In the genomic region with DNA sequence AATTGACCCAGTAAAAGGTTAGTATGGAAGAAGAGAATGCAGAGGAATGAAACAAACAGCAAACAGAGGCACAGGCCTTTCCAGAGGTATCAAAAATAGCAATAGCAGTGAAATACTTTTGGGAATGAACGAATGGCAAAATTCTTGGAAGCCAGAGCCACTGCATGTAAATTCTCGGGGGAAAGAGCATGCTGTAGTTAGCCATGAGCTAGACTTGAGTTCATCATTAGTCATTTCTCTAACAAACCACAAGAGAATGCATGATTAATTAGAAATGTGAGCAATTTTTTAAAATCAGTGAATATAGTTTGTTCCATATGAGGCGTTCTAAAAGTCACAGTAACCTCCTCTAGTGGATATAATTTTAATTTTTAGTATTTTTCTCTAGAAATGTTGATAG, we compare ENCODE assay signal across 16 cellular contexts.
DNase-seq lines count a peak whose midpoint lies in the region; ATAC-seq, FAIRE-seq and TF ChIP-seq lines count a peak whose summit lies in the region.
"Had no signal": no experiment of that assay in that cellular context is flagged by ENCODE, and none has a peak within 500 bp of the region (broad histone marks: within the 10 kb centered on the region; RNA-seq: fewer than 3 reads in every experiment).

No MANE protein-coding gene starts in this region.

- no peak for FAIRE-seq in endothelial cell of umbilical vein (lab: Jason Lieb, UNC)

- no peak overlapping the region for H3K27ac ChIP-seq in endothelial cell of umbilical vein (ENCODE audit: insufficient read depth, low read depth, low read length)

- POLR2A ChIA-PET in endothelial cell of umbilical vein (lab: Charles Lee): no interaction called here

- no peaks in the 10 kb centered on the region for H3K9me3 ChIP-seq in endothelial cell of umbilical vein (replicated peaks; ENCODE audit: control insufficient read depth, insufficient read depth, low read length)

- H3K27me3 ChIP-seq in endothelial cell of umbilical vein (ENCODE audit: control insufficient read depth in 2 of 2, insufficient read depth in 2 of 2, low read length in 2 of 2): no peaks in the 10 kb centered on the region

- no peaks in the 10 kb centered on the region for H3K4me1 ChIP-seq in endothelial cell of umbilical vein (ENCODE audit: control insufficient read depth, extremely low read depth, insufficient read depth, low read length)

- H2AFZ ChIP-seq in endothelial cell of umbilical vein (ENCODE audit: low read depth, low read length): no peak overlapping the region

- H3K4me2 ChIP-seq in endothelial cell of umbilical vein (ENCODE audit: insufficient read depth, low read length): no peak overlapping the region

- TF ChIP-seq POLR2A in endothelial cell of umbilical vein (IDR thresholded peaks at IDR 0.05; ENCODE audit: low read depth, low read length): no peak

- intact Hi-C loops in endothelial cell of umbilical vein (cut with micrococcal nuclease): no loop called here

- no TSS peak for BruUV-seq in endothelial cell of umbilical vein (replicated peaks; lab: Mats Ljungman, UMichigan)

- ATAC-seq in GM21825 (IDR thresholded peaks at IDR 0.05; ENCODE audit: unreplicated experiment) (no peak), GM18858 (IDR thresholded peaks at IDR 0.05; ENCODE audit: unreplicated experiment) (no peak), GM19397 (IDR thresholded peaks at IDR 0.05; ENCODE audit: unreplicated experiment) (no peak)

- CTCF ChIA-PET in endothelial cell of umbilical vein (lab: Charles Lee): no interaction called here

- H3K79me2 ChIP-seq in endothelial cell of umbilical vein (ENCODE audit: control insufficient read depth, insufficient read depth, low read length): no peaks in the 10 kb centered on the region

- no peaks in the 10 kb centered on the region for H4K20me1 ChIP-seq in endothelial cell of umbilical vein (replicated peaks; ENCODE audit: control insufficient read depth, extremely low read depth, insufficient read depth, low read length)

- H3K36me3 ChIP-seq in endothelial cell of umbilical vein (ENCODE audit: control insufficient read depth in 2 of 2, extremely low read depth in 1 of 2, insufficient read depth in 2 of 2, low read length in 2 of 2): no peaks in the 10 kb centered on the region

- no peak overlapping the region for H3K4me3 ChIP-seq in endothelial cell of umbilical vein (replicated peaks in 1 of 3; ENCODE audit: insufficient read depth in 1 of 3, low read depth in 1 of 3, low read length in 3 of 3)

- dilution Hi-C loops in endothelial cell of umbilical vein (cut with MboI; ENCODE audit: extremely low pct_ligation_motif_present, low sequenced_read_pairs): no loop called here

- DNase-seq in EH (ENCODE audit: low read depth) (peak; percentile 95), RPMI7951 (ENCODE audit: low read depth) (peak; percentile 80), endothelial cell of umbilical vein (ENCODE audit: low read depth, low spot score) (no peak), myocyte (ENCODE audit: low read depth) (peak; percentile 48), NCI-H446 treated with DMSO at 0.1 percent for 48 hours (lab: John Stamatoyannopoulos, UW) (no peak)
- DNase-seq: activated CD4-positive, alpha-beta memory T cell treated with anti-CD3 and anti-CD28 coated beads, Interleukin-2, amount 10 ng/mL, durations not matched to agents 7 days and 5 days; anterior cingulate cortex; C1 segment of cervical spinal cord; DND-41; glutamatergic neuron; NCI-H2081; NCI-H82; SHP77 treated with DMSO at 0.1 percent for 48 hours had no signal

- no peak for TF ChIP-seq CTCF in endothelial cell of umbilical vein (IDR thresholded peaks at IDR 0.05; ENCODE audit: extremely low read depth in 1 of 2, insufficient read depth in 1 of 2, low read depth in 1 of 2, low read length in 2 of 2)

- no peak overlapping the region for H3K9ac ChIP-seq in endothelial cell of umbilical vein (replicated peaks; ENCODE audit: extremely low read depth, insufficient read depth, low read length)

- no peaks in the 10 kb centered on the region for H3K9me1 ChIP-seq in endothelial cell of umbilical vein (replicated peaks; ENCODE audit: control insufficient read depth, extremely low read depth, insufficient read depth, low read length)

TF ChIP-seq in endothelial cell of umbilical vein, 7 proteins besides CTCF, POLR2A, EP300 and RAD21:
- TF ChIP-seq, protein P1, sequence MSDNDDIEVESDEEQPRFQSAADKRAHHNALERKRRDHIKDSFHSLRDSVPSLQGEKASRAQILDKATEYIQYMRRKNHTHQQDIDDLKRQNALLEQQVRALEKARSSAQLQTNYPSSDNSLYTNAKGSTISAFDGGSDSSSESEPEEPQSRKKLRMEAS (IDR thresholded peaks at IDR 0.05; ENCODE audit: insufficient read depth, insufficient read length): no peak
- TF ChIP-seq FOS (IDR thresholded peaks at IDR 0.05; ENCODE audit: borderline replicate concordance, insufficient read depth, low read length): peak; percentile 14

Comparison
In these comparisons a context has a peak if more than half of its experiments do, and no peak if none do; other contexts are left out.
1. DNase-seq: peak in EH (single experiment), RPMI7951 (single experiment) and myocyte (single experiment); none in endothelial cell of umbilical vein (single experiment) and NCI-H446 treated with DMSO at 0.1 percent for 48 hours (single experiment).